In genomic region chrX:134633832-134634231, GRCh38 we compare ENCODE assay signal across 18 cellular contexts. TPM values are rescaled to one million over a fixed set of nuclear protein-coding genes. Genes with fewer than 3 reads are reported as not detected.
"Had no signal": no experiment of that assay in that cellular context is flagged by ENCODE, and none has a peak within 500 bp of the region (broad histone marks: within the 10 kb centered on the region; RNA-seq: fewer than 3 reads in every experiment).

No MANE protein-coding gene starts in this region.

- H3K27ac ChIP-seq: brain microvascular endothelial cell, pancreas, upper lobe of left lung had no signal

- ATAC-seq: activated CD8-positive, alpha-beta memory T cell treated with anti-CD3 and anti-CD28 coated beads, Interleukin-2, amount 10 ng/mL, durations not matched to agents 7 days and 5 days; esophagus mucosa; pancreas had no signal

- H3K4me3 ChIP-seq: pancreas, upper lobe of left lung had no signal

- H3K27me3 ChIP-seq: brain microvascular endothelial cell, upper lobe of left lung had no signal

- DNase-seq: activated CD4-positive, alpha-beta T cell treated with anti-CD3 and anti-CD28 coated beads, Interleukin-2, amount 50 U/mL, for 4 hours; activated CD8-positive, alpha-beta memory T cell treated with anti-CD3 and anti-CD28 coated beads, Interleukin-2, amount 10 ng/mL, durations not matched to agents 7 days and 5 days; activated effector memory CD4-positive, alpha-beta T cell treated with anti-CD3 and anti-CD28 coated beads, Interleukin-2, amount 50 U/mL, for 16 hours; activated T-cell treated with anti-CD3 and anti-CD28 coated beads, Interleukin-2, amount 50 U/mL, for 24 hours; brain microvascular endothelial cell; hippocampal formation; kidney glomerular epithelial cell; naive B cell; pancreas; stimulated activated CD4-positive, alpha-beta T cell treated with anti-CD3 and anti-CD28 coated beads, Interleukin-2, amount 100 ng/mL, for 48 hours; stimulated activated CD8-positive, alpha-beta memory T cell treated with anti-CD3 and anti-CD28 coated beads, Interleukin-4, amount 100 ng/mL, for 48 hours; upper lobe of left lung had no signal

- H3K4me1 ChIP-seq: pancreas, upper lobe of left lung had no signal

- H3K36me3 ChIP-seq: brain microvascular endothelial cell, pancreas, upper lobe of left lung had no signal

- H3K9me3 ChIP-seq: pancreas, upper lobe of left lung had no signal

RNA-seq across cellular contexts. Expression of gene PLAC1, which starts 24.4 kb away (rescaled TPM):
- total RNA-seq: activated CD8-positive, alpha-beta memory T cell treated with anti-CD3 and anti-CD28 coated beads, Interleukin-2, amount 10 ng/mL, durations not matched to agents 7 days and 5 days; chondrocyte; dermis microvascular lymphatic vessel endothelial cell; esophagus mucosa; glomerular endothelial cell; liver; pancreas; temporal lobe; upper lobe of left lung had no signal
- polyA plus RNA-seq: liver had no signal
